ENCODE assay signal across 21 cellular contexts in the genomic region with DNA sequence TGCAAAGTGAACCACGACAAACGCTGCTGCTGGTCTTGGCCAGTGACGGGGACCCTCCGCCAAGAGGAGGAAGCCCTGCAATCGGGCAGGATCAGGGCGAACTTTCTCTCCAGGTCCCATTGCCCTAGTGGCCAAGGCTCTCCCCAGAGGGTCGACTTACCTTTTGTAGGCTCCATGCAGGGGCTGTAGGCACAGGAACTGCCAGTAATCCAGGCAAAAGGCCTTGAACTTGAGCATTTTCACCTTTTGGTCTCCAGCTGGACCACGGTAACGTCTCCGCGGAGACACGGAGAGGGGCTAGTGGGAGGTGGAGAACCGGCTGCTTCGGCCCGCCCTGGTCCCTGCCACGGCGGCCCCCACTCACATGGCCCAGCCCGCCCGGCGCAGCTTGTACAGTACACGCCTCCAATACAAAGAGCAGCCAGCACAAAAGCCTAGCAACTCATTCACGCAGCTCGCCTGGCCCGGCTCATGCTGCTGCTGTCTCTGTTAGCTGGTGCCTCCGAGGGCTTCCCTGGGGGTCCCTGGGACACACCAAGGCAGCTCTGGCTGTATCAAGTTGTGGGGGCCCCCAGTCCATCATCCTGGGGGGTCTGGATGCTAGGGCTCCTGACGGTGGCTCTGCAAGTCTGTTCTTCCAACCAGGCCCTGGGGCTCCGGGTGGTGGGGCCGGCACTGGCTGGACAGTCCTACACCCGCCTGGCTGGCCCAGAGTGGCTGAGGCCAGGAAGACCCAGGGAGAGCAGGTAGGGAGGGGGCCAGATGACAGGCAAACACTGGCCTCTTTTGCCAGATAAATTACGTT. TPM values are rescaled to one million over a fixed set of nuclear protein-coding genes. Genes with fewer than 3 reads are reported as not detected.
DNase-seq lines count a peak whose midpoint lies in the region.
"Had no signal": no experiment of that assay in that cellular context is flagged by ENCODE, and none has a peak within 500 bp of the region (broad histone marks: within the 10 kb centered on the region; RNA-seq: fewer than 3 reads in every experiment).

No MANE protein-coding gene starts in this region.

- peaks cover 49 to 86% (median 83%) of the 10 kb centered on the region in 10 experiments for H3K4me1 ChIP-seq in BLaER1 treated with 17β-estradiol and CSF1 and Interleukin-3, amounts not matched to agents 10 nM and 100 nM

- H3K27ac ChIP-seq in BLaER1 treated with 17β-estradiol and CSF1 and Interleukin-3, amounts not matched to agents 10 nM and 100 nM, result peak overlapping the region in 4 of 11 experiments; percentile 11 to 83 (median 80); a peak in 7 of 22 replicates
- H3K27ac ChIP-seq in angular gyrus (ENCODE audit: low read depth, low read length), result peak overlapping the region; percentile 10
- H3K27ac ChIP-seq: heart left ventricle, KMS-11 had no signal

- no peak overlapping the region; a peak in 1 of 20 replicates for H3K4me3 ChIP-seq in BLaER1 treated with 17β-estradiol and CSF1 and Interleukin-3, amounts not matched to agents 10 nM and 100 nM
- H3K4me3 ChIP-seq: heart left ventricle had no signal

- no peaks in the 10 kb centered on the region for H3K9me3 Mint-ChIP-seq in activated CD4-positive, alpha-beta T cell treated with anti-CD3 and anti-CD28 coated beads, Interleukin-2, amount 10 ng/mL, durations not matched to agents 24 days and 14 days
- H3K9me3 Mint-ChIP-seq: activated CD4-positive, alpha-beta memory T cell treated with anti-CD3 and anti-CD28 coated beads, Interleukin-2, amount 10 ng/mL, durations not matched to agents 7 days and 5 days; CD4-positive, alpha-beta memory T cell had no signal

- peaks cover under 1% of the 10 kb centered on the region for H3K27me3 Mint-ChIP-seq in activated CD4-positive, alpha-beta T cell treated with anti-CD3 and anti-CD28 coated beads, Interleukin-2, amount 10 ng/mL, durations not matched to agents 24 days and 14 days
- H3K27me3 Mint-ChIP-seq: CD4-positive, alpha-beta memory T cell had no signal

- intact Hi-C loops in activated CD4-positive, alpha-beta T cell treated with anti-CD3 and anti-CD28 coated beads, Interleukin-2, amount 10 ng/mL, durations not matched to agents 24 days and 14 days (cut with micrococcal nuclease), result no loop called here

- DNase-seq in hypothalamus (lab: John Stamatoyannopoulos, UW) (peak in 34 of 51 donors; percentile 22 to 75 (median 56)), nucleus accumbens (lab: John Stamatoyannopoulos, UW) (peak in 40 of 56 donors; percentile 23 to 75 (median 46)), HK-2 (ENCODE audit: unreplicated experiment) (no peak), activated gamma-delta T cell (lab: John Stamatoyannopoulos, UW) (no peak)
- DNase-seq in stimulated activated CD8-positive, alpha-beta memory T cell treated with anti-CD3 and anti-CD28 coated beads, Interleukin-4, amount 100 ng/mL, for 48 hours, result no peak
- no peak for DNase-seq in activated CD4-positive, alpha-beta T cell treated with anti-CD3 and anti-CD28 coated beads, Interleukin-2, amount 10 ng/mL, durations not matched to agents 24 days and 14 days
- DNase-seq: activated CD4-positive, alpha-beta memory T cell treated with anti-CD3 and anti-CD28 coated beads, Interleukin-2, amount 10 ng/mL, durations not matched to agents 7 days and 5 days; activated CD4-positive, CD25-positive, alpha-beta regulatory T cell; activated naive CD4-positive, alpha-beta T cell; CD4-positive, alpha-beta memory T cell; central memory CD4-positive, alpha-beta T cell; dermis blood vessel endothelial cell; DMS53; GF-D8; heart left ventricle; NCI-H1694 treated with DMSO at 0.1 percent for 48 hours; NCI-H526 treated with DMSO at 0.1 percent for 48 hours; SW 1271 had no signal

- peaks cover 21% of the 10 kb centered on the region for H3K4me1 Mint-ChIP-seq in activated CD4-positive, alpha-beta T cell treated with anti-CD3 and anti-CD28 coated beads, Interleukin-2, amount 10 ng/mL, durations not matched to agents 24 days and 14 days

- peaks cover 0 to 5% (median 0%) of the 10 kb centered on the region in 11 experiments; a peak in 3 of 22 replicates for H3K36me3 ChIP-seq in BLaER1 treated with 17β-estradiol and CSF1 and Interleukin-3, amounts not matched to agents 10 nM and 100 nM
- H3K36me3 ChIP-seq: heart left ventricle had no signal

- H3K27me3 ChIP-seq in BLaER1 treated with 17β-estradiol and CSF1 and Interleukin-3, amounts not matched to agents 10 nM and 100 nM, result peaks cover 0 to 3% (median 0%) of the 10 kb centered on the region in 11 experiments; a peak in 1 of 22 replicates
- H3K27me3 ChIP-seq: heart left ventricle had no signal

- H3K4me3 Mint-ChIP-seq in activated CD4-positive, alpha-beta T cell treated with anti-CD3 and anti-CD28 coated beads, Interleukin-2, amount 10 ng/mL, durations not matched to agents 24 days and 14 days, result no peak overlapping the region
- H3K4me3 Mint-ChIP-seq: activated CD4-positive, alpha-beta memory T cell treated with anti-CD3 and anti-CD28 coated beads, Interleukin-2, amount 10 ng/mL, durations not matched to agents 7 days and 5 days; CD4-positive, alpha-beta memory T cell had no signal

- H3K36me3 Mint-ChIP-seq in activated CD4-positive, alpha-beta T cell treated with anti-CD3 and anti-CD28 coated beads, Interleukin-2, amount 10 ng/mL, durations not matched to agents 24 days and 14 days (ENCODE audit: low read depth), result peaks cover 1% of the 10 kb centered on the region
- H3K36me3 Mint-ChIP-seq: CD4-positive, alpha-beta memory T cell had no signal

- H3K27ac Mint-ChIP-seq in activated CD4-positive, alpha-beta T cell treated with anti-CD3 and anti-CD28 coated beads, Interleukin-2, amount 10 ng/mL, durations not matched to agents 24 days and 14 days, result no peak overlapping the region
- H3K27ac Mint-ChIP-seq: activated CD4-positive, alpha-beta memory T cell treated with anti-CD3 and anti-CD28 coated beads, Interleukin-2, amount 10 ng/mL, durations not matched to agents 7 days and 5 days; CD4-positive, alpha-beta memory T cell had no signal

- H4K20me1 ChIP-seq in BLaER1 treated with 17β-estradiol and CSF1 and Interleukin-3, amounts not matched to agents 10 nM and 100 nM, result peaks cover 0 to 35% (median 0%) of the 10 kb centered on the region in 11 experiments; a peak in 4 of 22 replicates

- peak overlapping the region in 4 of 11 experiments; percentile 27 to 72 (median 45); a peak in 4 of 22 replicates for H3K9ac ChIP-seq in BLaER1 treated with 17β-estradiol and CSF1 and Interleukin-3, amounts not matched to agents 10 nM and 100 nM
- H3K9ac ChIP-seq: KMS-11 had no signal

- peak overlapping the region in 9 of 11 experiments; percentile 69 to 98 (median 94); a peak in 18 of 22 replicates for H3K4me2 ChIP-seq in BLaER1 treated with 17β-estradiol and CSF1 and Interleukin-3, amounts not matched to agents 10 nM and 100 nM
- H3K4me2 ChIP-seq: KMS-11 had no signal

- H3K9me3 ChIP-seq in BLaER1 treated with 17β-estradiol and CSF1 and Interleukin-3, amounts not matched to agents 10 nM and 100 nM (replicated peaks in 1 of 11), result no peaks in the 10 kb centered on the region
- H3K9me3 ChIP-seq: heart left ventricle had no signal

RNA-seq across cellular contexts. Expression of a gene that starts 30.9 kb away (rescaled TPM):
- total RNA-seq in activated CD4-positive, alpha-beta T cell treated with anti-CD3 and anti-CD28 coated beads, Interleukin-2, amount 10 ng/mL, durations not matched to agents 24 days and 14 days, result 22.5 TPM in 2 replicates

Comparison
In these comparisons a context has a peak if more than half of its experiments do, and no peak if none do; other contexts are left out.
1. DNase-seq: peak in hypothalamus (34 of 51) and nucleus accumbens (40 of 56); none in stimulated activated CD8-positive, alpha-beta memory T cell treated with anti-CD3 and anti-CD28 coated beads, Interleukin-4, amount 100 ng/mL, for 48 hours (single experiment), activated CD4-positive, alpha-beta T cell treated with anti-CD3 and anti-CD28 coated beads, Interleukin-2, amount 10 ng/mL, durations not matched to agents 24 days and 14 days (single experiment), HK-2 (single experiment) and activated gamma-delta T cell (single experiment).